ENCODE assay signal across 8 cellular contexts in genomic region chr19:18193388-18194207, GRCh38. TPM values are rescaled to one million over a fixed set of nuclear protein-coding genes. Genes with fewer than 3 reads are reported as not detected.
DNase-seq lines count a peak whose midpoint lies in the region; ATAC-seq and TF ChIP-seq lines count a peak whose summit lies in the region.

No MANE protein-coding gene starts in this region.

- TF ChIP-seq CTCF in C4-2B (conservative IDR thresholded peaks at IDR 0.05): no peak

- H3K4me1 ChIP-seq in iPS-20b (ENCODE audit: insufficient read depth, low read length) (peaks cover 8% of the 10 kb centered on the region; the same call in 1 of the 2 replicates), stomach smooth muscle (ENCODE audit: control insufficient read depth, insufficient read depth, low read length) (peaks cover 27% of the 10 kb centered on the region)

- peak overlapping the region; percentile 76; the same call in 1 of the 2 replicates for H3K9ac ChIP-seq in iPS-20b (ENCODE audit: low read depth, low read length)
- peak overlapping the region; percentile 82 to 89 for H3K9ac ChIP-seq in stomach smooth muscle (ENCODE audit: low read length in 2 of 2)

- H3K9me3 Mint-ChIP-seq in activated naive CD4-positive, alpha-beta T cell treated with anti-CD3 and anti-CD28 coated beads, Interleukin-2, amount 50 U/mL, for 72 hours: no peaks in the 10 kb centered on the region

- H3K9me3 ChIP-seq in iPS-20b (ENCODE audit: insufficient read depth, low read depth, low read length) (no peaks in the 10 kb centered on the region), stomach smooth muscle (ENCODE audit: control insufficient read depth in 2 of 2, low read length in 2 of 2) (no peaks in the 10 kb centered on the region)

- H3K27ac ChIP-seq in C4-2B (peak overlapping the region; percentile 76), iPS-20b (ENCODE audit: low read length) (no peak overlapping the region), stomach smooth muscle (ENCODE audit: low read length) (peak overlapping the region; percentile 97)

- DNase-seq in activated naive CD4-positive, alpha-beta T cell treated with anti-CD3 and anti-CD28 coated beads, Interleukin-2, amount 50 U/mL, for 72 hours (ENCODE audit: low spot score in 2 of 2): peak in 1 of 2 donors; percentile 19
- DNase-seq in middle frontal gyrus (ENCODE audit: extremely low spot score, low spot score) (no peak), activated gamma-delta T cell treated with Interleukin-2 at 50 U/mL for 16 hours (no peak), NCI-H446 (lab: John Stamatoyannopoulos, UW) (no peak)

- peak; percentile 10 for ATAC-seq in HG02885 (IDR thresholded peaks at IDR 0.05; ENCODE audit: poor library complexity, unreplicated experiment)
- no peak for ATAC-seq in activated naive CD4-positive, alpha-beta T cell treated with anti-CD3 and anti-CD28 coated beads, Interleukin-2, amount 50 U/mL, for 72 hours

- H3K27me3 ChIP-seq in iPS-20b (ENCODE audit: insufficient read depth, low read length) (no peaks in the 10 kb centered on the region), stomach smooth muscle (ENCODE audit: control insufficient read depth in 1 of 2, insufficient read depth in 2 of 2, low read length in 2 of 2) (no peaks in the 10 kb centered on the region)

- H3K36me3 Mint-ChIP-seq in activated naive CD4-positive, alpha-beta T cell treated with anti-CD3 and anti-CD28 coated beads, Interleukin-2, amount 50 U/mL, for 72 hours: no peaks in the 10 kb centered on the region

- H3K4me3 ChIP-seq in iPS-20b (ENCODE audit: low read length) (peak overlapping the region; percentile 93), stomach smooth muscle (ENCODE audit: low read length in 2 of 2) (peak overlapping the region; percentile 81 to 83)

- H3K36me3 ChIP-seq in iPS-20b (ENCODE audit: insufficient read depth, low read depth, low read length): peaks cover 19% of the 10 kb centered on the region
- H3K36me3 ChIP-seq in stomach smooth muscle (ENCODE audit: control insufficient read depth in 2 of 2, insufficient read depth in 2 of 2, low read length in 2 of 2): peaks cover 8 to 21% of the 10 kb centered on the region in 2 donors

- peak overlapping the region; percentile 84 to 89 for H3K27ac Mint-ChIP-seq in activated naive CD4-positive, alpha-beta T cell treated with anti-CD3 and anti-CD28 coated beads, Interleukin-2, amount 50 U/mL, for 72 hours

RNA-seq across cellular contexts. Expression of gene MPV17L2, which starts 0.6 kb away (rescaled TPM):
- 10 to 100 TPM in 1 of 2 donors, 1 to 10 TPM in 1; 5.4 to 14.0 TPM for total RNA-seq in activated naive CD4-positive, alpha-beta T cell treated with anti-CD3 and anti-CD28 coated beads, Interleukin-2, amount 50 U/mL, for 72 hours

RNA-seq across cellular contexts. Expression of gene RAB3A, which starts 10.2 kb away (rescaled TPM):
- 1 to 10 TPM; 8.9 to 9.8 TPM for total RNA-seq in activated naive CD4-positive, alpha-beta T cell treated with anti-CD3 and anti-CD28 coated beads, Interleukin-2, amount 50 U/mL, for 72 hours

RNA-seq across cellular contexts. Expression of gene IFI30, which starts 20.0 kb away (rescaled TPM):
- total RNA-seq in activated naive CD4-positive, alpha-beta T cell treated with anti-CD3 and anti-CD28 coated beads, Interleukin-2, amount 50 U/mL, for 72 hours: 10 to 100 TPM; 28.0 to 65.3 TPM

RNA-seq across cellular contexts. Expression of gene PDE4C, which starts 32.6 kb away (rescaled TPM):
- total RNA-seq in activated naive CD4-positive, alpha-beta T cell treated with anti-CD3 and anti-CD28 coated beads, Interleukin-2, amount 50 U/mL, for 72 hours: 1 to 10 TPM in 1 of 2 donors, under 1 TPM in 1; 0.12 to 1.0 TPM

RNA-seq across cellular contexts. Expression of gene PIK3R2, which starts 40.6 kb away (rescaled TPM):
- total RNA-seq in activated naive CD4-positive, alpha-beta T cell treated with anti-CD3 and anti-CD28 coated beads, Interleukin-2, amount 50 U/mL, for 72 hours: 10 to 100 TPM; 13.6 to 18.3 TPM
